In genomic region chr6:1437553-1438406, GRCh38 we compare ENCODE assay signal across 1 cellular context.
TF ChIP-seq lines count a peak whose summit lies in the region.

No MANE protein-coding gene starts in this region.

TF ChIP-seq in GM23338, 12 proteins besides CTCF, POLR2A, EP300 and RAD21 (continued from another document):
- TF ChIP-seq ZNF462 (CRISPR knock-in tag; IDR thresholded peaks at IDR 0.05), result no peak
- no peak for TF ChIP-seq ZNF331 (CRISPR knock-in tag; IDR thresholded peaks at IDR 0.05; ENCODE audit: low read depth)
